9 cellular contexts compared by ENCODE assay signal in the genomic region with DNA sequence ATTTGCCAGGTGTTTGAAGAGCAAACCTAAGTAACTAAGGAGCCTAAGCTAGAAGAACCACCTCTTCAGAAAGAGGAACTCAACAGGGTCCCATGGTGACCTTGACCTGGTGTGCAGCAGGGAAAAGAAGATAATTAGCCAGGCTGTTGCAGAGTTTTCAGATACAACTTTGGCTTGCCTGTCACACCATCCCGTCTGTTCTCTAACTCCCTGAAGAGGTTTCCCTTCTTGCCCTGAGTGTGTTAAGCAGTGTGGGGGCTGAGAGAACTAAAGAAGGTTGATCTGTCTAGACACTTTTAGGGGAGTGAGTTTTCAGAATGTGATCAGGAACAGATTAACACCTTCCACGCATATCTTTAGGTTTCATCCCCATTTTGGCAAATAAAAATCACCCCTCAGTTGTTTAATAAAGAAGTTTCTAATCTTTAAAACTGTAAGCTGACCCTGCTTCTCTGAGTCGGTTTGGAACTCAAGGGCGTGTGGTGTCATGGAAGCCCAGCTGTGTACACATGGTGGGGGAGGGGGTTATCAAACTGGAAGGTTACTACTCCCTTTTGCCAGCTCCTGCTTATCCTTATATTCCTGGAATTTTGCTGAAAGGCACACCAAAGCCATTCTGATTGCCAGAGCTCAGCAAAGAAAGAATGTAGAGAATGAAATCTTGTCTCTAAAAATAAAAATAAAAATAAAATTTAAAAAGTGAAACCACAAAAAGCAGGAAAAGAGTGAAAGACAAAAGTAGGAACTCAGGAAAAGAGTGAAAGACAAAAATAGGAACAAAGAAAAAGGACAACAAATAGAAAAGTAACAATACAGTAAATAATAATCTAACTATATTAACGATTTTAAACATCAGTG.
A peak's percentile ranks its signal among the peaks of the same experiment; 100 is the strongest.
DNase-seq lines count a peak whose midpoint lies in the region; ATAC-seq and TF ChIP-seq lines count a peak whose summit lies in the region.
"Had no signal": no experiment of that assay in that cellular context is flagged by ENCODE, and none has a peak within 500 bp of the region (broad histone marks: within the 10 kb centered on the region; RNA-seq: fewer than 3 reads in every experiment).

No MANE protein-coding gene starts in this region.

- no peak overlapping the region for H3K18ac ChIP-seq in H9 (ENCODE audit: insufficient read length, low read depth, low read length)

- no peak overlapping the region for H2BK12ac ChIP-seq in H9 (ENCODE audit: insufficient read length, low read depth, low read length)

- POLR2A ChIA-PET in A673 (lab: Charles Lee; ENCODE audit: low non-redundant PET): no interaction called here

- no peak overlapping the region for H4K91ac ChIP-seq in H9 (ENCODE audit: insufficient read length, low read depth, low read length)

- no peaks in the 10 kb centered on the region for H3K27me3 Mint-ChIP-seq in H9 (ENCODE audit: low read depth)
- no peaks in the 10 kb centered on the region for H3K27me3 Mint-ChIP-seq in nephron (ENCODE audit: low read depth)

- intact Hi-C loops in A673 (cut with micrococcal nuclease; ENCODE audit: unreplicated experiment): no loop called here

- no peaks in the 10 kb centered on the region; a peak in 2 of 5 replicates for H3K9me3 Mint-ChIP-seq in H9
- no peaks in the 10 kb centered on the region for H3K9me3 Mint-ChIP-seq in nephron

- H2BK5ac ChIP-seq in H9 (ENCODE audit: insufficient read length, low read length): no peak overlapping the region

- no peaks in the 10 kb centered on the region for H3K23me2 ChIP-seq in H9 (ENCODE audit: insufficient read length, low read depth, low read length, poor library complexity, severe bottlenecking)

- H3K14ac ChIP-seq in H9 (ENCODE audit: insufficient read depth, low read length): no peak overlapping the region

- H4K8ac ChIP-seq in H9 (replicated peaks; ENCODE audit: insufficient read length, low read depth, low read length): no peak overlapping the region

- no peak overlapping the region for H2BK15ac ChIP-seq in H9 (ENCODE audit: low read depth, low read length)

- no peak overlapping the region for H3K56ac ChIP-seq in H9 (ENCODE audit: insufficient read length, low read depth, low read length)

- H2BK20ac ChIP-seq in H9 (ENCODE audit: low read depth, low read length, poor library complexity, severe bottlenecking): no peak overlapping the region

- H3K4me1 ChIP-seq in H9 (ENCODE audit: insufficient read depth, low read length): no peaks in the 10 kb centered on the region
- no peaks in the 10 kb centered on the region for H3K4me1 ChIP-seq in A673 (ENCODE audit: insufficient read depth, low read length, poor library complexity, severe bottlenecking)
- H3K4me1 ChIP-seq: parathyroid adenoma had no signal

- H3K9me3 ChIP-seq in H9 (ENCODE audit: control insufficient read depth, low read depth, low read length) (no peaks in the 10 kb centered on the region), A673 (ENCODE audit: low read depth, low read length, poor library complexity, severe bottlenecking) (no peaks in the 10 kb centered on the region)

- no peak overlapping the region for H3K27ac ChIP-seq in H9 (ENCODE audit: insufficient read length, low read depth, low read length)
- H3K27ac ChIP-seq in A673 (ENCODE audit: low read depth, low read length, poor library complexity, severe bottlenecking): no peak overlapping the region
- H3K27ac ChIP-seq: parathyroid adenoma had no signal

- ATAC-seq in GM18870 (IDR thresholded peaks at IDR 0.05; ENCODE audit: unreplicated experiment): no peak

- H3K27me3 ChIP-seq in H9 (ENCODE audit: insufficient read depth, low read length): no peaks in the 10 kb centered on the region
- H3K27me3 ChIP-seq in A673 (replicated peaks; ENCODE audit: insufficient read depth, low read depth, low read length, poor library complexity): no peaks in the 10 kb centered on the region

- H3K4ac ChIP-seq in H9 (ENCODE audit: low read depth, low read length): no peak overlapping the region

- no peak overlapping the region for H2BK120ac ChIP-seq in H9 (ENCODE audit: low read depth, low read length, poor library complexity, severe bottlenecking)

- H2AK5ac ChIP-seq in H9 (ENCODE audit: insufficient read length, low read length): no peak overlapping the region

- no peak overlapping the region for H3K4me3 Mint-ChIP-seq in H9
- peak overlapping the region in 1 of 3 experiments; percentile 1 for H3K4me3 Mint-ChIP-seq in nephron

- H3K4me2 ChIP-seq in H9 (ENCODE audit: insufficient read depth, insufficient read length, low read length): no peak overlapping the region

- no peak overlapping the region for H3K23ac ChIP-seq in H9 (ENCODE audit: insufficient read length, low read depth, low read length)

- no CpG with 5 or more reads among the region's 5 CpGs for WGBS in H9 (ENCODE audit: extremely low coverage, insufficient read length, low lambda C conversion rate)

- H3K27ac Mint-ChIP-seq in H9 (peak overlapping the region in 2 of 3 experiments; percentile 17 to 50; a peak in 3 of 7 replicates), nephron (peak overlapping the region; percentile 72 to 90 (median 87))

- no TSS peak for BruUV-seq in A673 (replicated peaks; lab: Mats Ljungman, UMichigan)

- H3K36me3 Mint-ChIP-seq in H9 (ENCODE audit: insufficient read depth in 1 of 3, low read depth in 3 of 3): peaks cover 58 to 88% (median 87%) of the 10 kb centered on the region in 3 experiments; a peak in 6 of 7 replicates
- peaks cover 75% of the 10 kb centered on the region for H3K36me3 Mint-ChIP-seq in nephron (ENCODE audit: low read depth)

- H2AFZ ChIP-seq in H9 (ENCODE audit: low read length): no peak overlapping the region
- H2AFZ ChIP-seq: parathyroid adenoma had no signal

- CTCF ChIA-PET in A673 (lab: Charles Lee): no interaction called here

- no peaks in the 10 kb centered on the region for H3K79me1 ChIP-seq in H9 (ENCODE audit: insufficient read depth, low read depth, low read length, poor library complexity, severe bottlenecking)

- H3K4me3 ChIP-seq in A673 (ENCODE audit: low read depth, low read length, poor library complexity, severe bottlenecking): no peak overlapping the region

- H3T11ph ChIP-seq in H9 (ENCODE audit: low read length): no peak overlapping the region

- no peaks in the 10 kb centered on the region for H3K36me3 ChIP-seq in A673 (ENCODE audit: insufficient read depth, low read length, poor library complexity, severe bottlenecking)

- no peak for TF ChIP-seq CTCF in H9 (conservative IDR thresholded peaks at IDR 0.05)
- no peak for TF ChIP-seq CTCF in nephron (IDR thresholded peaks at IDR 0.05; ENCODE audit: unreplicated experiment in 3 of 3)
- no peak for TF ChIP-seq CTCF in A673 (conservative IDR thresholded peaks at IDR 0.05; ENCODE audit: low read depth, low read length)

- H3K4me1 Mint-ChIP-seq in H9 (peaks cover 9 to 13% of the 10 kb centered on the region in 2 experiments; a peak in 3 of 4 replicates), nephron (peaks cover 52% of the 10 kb centered on the region)

- no peak overlapping the region for H4K5ac ChIP-seq in H9 (ENCODE audit: insufficient read length, low read depth, low read length)

- no peak for DNase-seq in H9
- DNase-seq in NCI-H748 (lab: John Stamatoyannopoulos, UW; ENCODE audit: unreplicated experiment): peak; percentile 67
- DNase-seq in dedifferentiated amniotic fluid mesenchymal stem cell (ENCODE audit: extremely low spot score): peak; percentile 27
- DNase-seq in A673 (ENCODE audit: low spot score): no peak
- DNase-seq in iPS-NIHi11 (ENCODE audit: low spot score): no peak
- no peak for DNase-seq in H4 (ENCODE audit: low spot score)

- H3K9ac ChIP-seq in H9 (ENCODE audit: extremely low read depth, insufficient read length, low read length): no peak overlapping the region
- H3K9ac ChIP-seq: parathyroid adenoma had no signal

- no peaks in the 10 kb centered on the region for H4K20me1 ChIP-seq in H9 (ENCODE audit: control insufficient read depth, insufficient read depth, insufficient read length)

- H3K79me2 ChIP-seq in H9 (ENCODE audit: insufficient read depth, low read length): no peaks in the 10 kb centered on the region
- H3K79me2 ChIP-seq: parathyroid adenoma had no signal

Comparison
In these comparisons a context has a peak if more than half of its experiments do, and no peak if none do; other contexts are left out.
1. DNase-seq: peak in NCI-H748 (single experiment) and dedifferentiated amniotic fluid mesenchymal stem cell (single experiment); none in H9 (single experiment), A673 (single experiment), iPS-NIHi11 (single experiment) and H4 (single experiment).